In genomic region chr12:52496590-52497071, GRCh38 we compare ENCODE assay signal across 11 cellular contexts. TPM values are rescaled to one million over a fixed set of nuclear protein-coding genes. Genes with fewer than 3 reads are reported as not detected.
A peak's percentile ranks its signal among the peaks of the same experiment; 100 is the strongest.
DNase-seq lines count a peak whose midpoint lies in the region; ATAC-seq and TF ChIP-seq lines count a peak whose summit lies in the region.
"Had no signal": no experiment of that assay in that cellular context is flagged by ENCODE, and none has a peak within 500 bp of the region (broad histone marks: within the 10 kb centered on the region; RNA-seq: fewer than 3 reads in every experiment).

No MANE protein-coding gene starts in this region.

- H3K18ac ChIP-seq in H9 (ENCODE audit: insufficient read length, low read depth, low read length), result no peak overlapping the region

- H2BK15ac ChIP-seq in H9 (ENCODE audit: low read depth, low read length), result no peak overlapping the region

- no peak for ATAC-seq in aorta (ENCODE audit: low FRiP score)
- ATAC-seq: activated T-cell treated with anti-CD3 and anti-CD28 coated beads, Interleukin-2, amount 50 U/mL, for 72 hours; natural killer cell had no signal

- no peaks in the 10 kb centered on the region; a peak in 1 of 7 replicates for H3K36me3 Mint-ChIP-seq in H9 (ENCODE audit: insufficient read depth in 1 of 3, low read depth in 3 of 3)
- H3K36me3 Mint-ChIP-seq: natural killer cell had no signal

- no peak overlapping the region for H2BK5ac ChIP-seq in H9 (ENCODE audit: insufficient read length, low read length)

- no peak overlapping the region for H2BK12ac ChIP-seq in H9 (ENCODE audit: insufficient read length, low read depth, low read length)

- H3K9me3 Mint-ChIP-seq in H9, result peaks cover 0 to 3% of the 10 kb centered on the region in 2 experiments; a peak in 1 of 5 replicates
- H3K9me3 Mint-ChIP-seq: activated T-cell treated with anti-CD3 and anti-CD28 coated beads, Interleukin-2, amount 50 U/mL, for 72 hours; natural killer cell; T-helper 2 cell treated with Interferon-gamma antibody and Interleukin-4, amounts not matched to agents 5 μg/mL and 100 μg/mL, for 36 hours had no signal

- no peak overlapping the region for H4K8ac ChIP-seq in H9 (replicated peaks; ENCODE audit: insufficient read length, low read depth, low read length)

- H2BK20ac ChIP-seq in H9 (ENCODE audit: low read depth, low read length, poor library complexity, severe bottlenecking), result no peak overlapping the region

- H3T11ph ChIP-seq in H9 (ENCODE audit: low read length), result no peak overlapping the region

- H3K27ac ChIP-seq in H9 (ENCODE audit: insufficient read length, low read depth, low read length) (no peak overlapping the region), OCI-LY3 (ENCODE audit: low read length) (no peak overlapping the region), aorta (ENCODE audit: low read depth in 1 of 2, low read length in 2 of 2) (no peak overlapping the region)

- H3K9me3 ChIP-seq in H9 (ENCODE audit: control insufficient read depth, low read depth, low read length) (no peaks in the 10 kb centered on the region), OCI-LY3 (ENCODE audit: insufficient read depth, low read length) (no peaks in the 10 kb centered on the region), skeletal muscle satellite cell (replicated peaks; ENCODE audit: low read length) (no peaks in the 10 kb centered on the region), aorta (ENCODE audit: control insufficient read depth, low read length) (peaks cover 2% of the 10 kb centered on the region)

- H3K36me3 ChIP-seq in OCI-LY3 (replicated peaks; ENCODE audit: low read depth, low read length), result no peaks in the 10 kb centered on the region
- no peaks in the 10 kb centered on the region for H3K36me3 ChIP-seq in skeletal muscle satellite cell (ENCODE audit: insufficient read depth, low read length)
- H3K36me3 ChIP-seq in aorta (ENCODE audit: control insufficient read depth in 1 of 2, insufficient read depth in 2 of 2, low read length in 1 of 2), result no peaks in the 10 kb centered on the region

- H3K4me1 ChIP-seq in H9 (ENCODE audit: insufficient read depth, low read length), result peaks cover 6% of the 10 kb centered on the region; the same call in 1 of the 2 replicates
- H3K4me1 ChIP-seq in OCI-LY3 (ENCODE audit: low read length), result peaks cover 27% of the 10 kb centered on the region
- peaks cover 52% of the 10 kb centered on the region for H3K4me1 ChIP-seq in skeletal muscle satellite cell (ENCODE audit: control insufficient read depth, insufficient read depth, low read length)
- H3K4me1 ChIP-seq in aorta (ENCODE audit: control insufficient read depth in 1 of 2, insufficient read depth in 2 of 2, low read length in 2 of 2), result no peaks in the 10 kb centered on the region

- no peak overlapping the region for H2AFZ ChIP-seq in H9 (ENCODE audit: low read length)
- 0 out of 2 replicates have a peak overlapping the region, but pooled peaks have one; percentile 34 for H2AFZ ChIP-seq in OCI-LY3 (ENCODE audit: low read depth, low read length)

- no peaks in the 10 kb centered on the region for H3K23me2 ChIP-seq in H9 (ENCODE audit: insufficient read length, low read depth, low read length, poor library complexity, severe bottlenecking)

- no peaks in the 10 kb centered on the region for H3K79me1 ChIP-seq in H9 (ENCODE audit: insufficient read depth, low read depth, low read length, poor library complexity, severe bottlenecking)

- intact Hi-C loops in aorta (cut with DNase I), result no loop called here

- H3K4ac ChIP-seq in H9 (ENCODE audit: low read depth, low read length), result no peak overlapping the region

- no peak overlapping the region for H3K14ac ChIP-seq in H9 (ENCODE audit: insufficient read depth, low read length)

- peaks cover 14% of the 10 kb centered on the region for H3K27me3 Mint-ChIP-seq in H9 (ENCODE audit: low read depth)

- H3K4me3 ChIP-seq in OCI-LY3 (ENCODE audit: low read length) (no peak overlapping the region), fibroblast of mammary gland (ENCODE audit: control insufficient read depth, low read depth, low read length) (no peak overlapping the region), skeletal muscle satellite cell (ENCODE audit: low read length) (no peak overlapping the region), aorta (ENCODE audit: low read length in 2 of 2) (no peak overlapping the region)

- H2BK120ac ChIP-seq in H9 (ENCODE audit: low read depth, low read length, poor library complexity, severe bottlenecking), result no peak overlapping the region

- no peak overlapping the region for H3K9ac ChIP-seq in H9 (ENCODE audit: extremely low read depth, insufficient read length, low read length)
- peak overlapping the region; percentile 21; the same call in 1 of the 2 replicates for H3K9ac ChIP-seq in OCI-LY3 (ENCODE audit: low read length)
- H3K9ac ChIP-seq in skeletal muscle satellite cell (ENCODE audit: low read depth, low read length), result peak overlapping the region; percentile 45

- no peaks in the 10 kb centered on the region for H3K79me2 ChIP-seq in H9 (ENCODE audit: insufficient read depth, low read length)
- H3K79me2 ChIP-seq in OCI-LY3 (ENCODE audit: low read length), result no peaks in the 10 kb centered on the region

- H4K20me1 ChIP-seq in H9 (ENCODE audit: control insufficient read depth, insufficient read depth, insufficient read length), result no peaks in the 10 kb centered on the region
- H4K20me1 ChIP-seq in OCI-LY3 (ENCODE audit: insufficient read depth, low read length), result no peaks in the 10 kb centered on the region

- no peak overlapping the region for H3K4me3 Mint-ChIP-seq in H9
- H3K4me3 Mint-ChIP-seq: activated T-cell treated with anti-CD3 and anti-CD28 coated beads, Interleukin-2, amount 50 U/mL, for 72 hours; natural killer cell; T-helper 2 cell treated with Interferon-gamma antibody and Interleukin-4, amounts not matched to agents 5 μg/mL and 100 μg/mL, for 36 hours had no signal

- peaks cover 28 to 37% of the 10 kb centered on the region in 2 experiments for H3K4me1 Mint-ChIP-seq in H9

- no peak overlapping the region for H4K5ac ChIP-seq in H9 (ENCODE audit: insufficient read length, low read depth, low read length)

- DNase-seq in H9, result peak; percentile 85
- peak; percentile 95 for DNase-seq in fibroblast of mammary gland (ENCODE audit: low read depth)
- no peak for DNase-seq in aorta
- DNase-seq in NCI-H2081 treated with DMSO at 0.1 percent for 48 hours (lab: John Stamatoyannopoulos, UW), result no peak
- no peak for DNase-seq in hypothalamus (lab: John Stamatoyannopoulos, UW)
- DNase-seq: activated T-cell treated with anti-CD3 and anti-CD28 coated beads, Interleukin-2, amount 50 U/mL, for 72 hours; natural killer cell; NCI-H2227 treated with DMSO at 0.1 percent for 48 hours had no signal

- no peak overlapping the region for H3K56ac ChIP-seq in H9 (ENCODE audit: insufficient read length, low read depth, low read length)

- whole genome bisulfite sequencing in H9 (ENCODE audit: extremely low coverage, insufficient read length, low lambda C conversion rate), result no CpG with 5 or more reads among the region's 4 CpGs
- WGBS in aorta, 2 donors, result 68 to 74% methylated on average over 4 of the region's 4 CpGs

- peak overlapping the region; percentile 68 to 94 (median 78); a peak in 6 of 7 replicates for H3K27ac Mint-ChIP-seq in H9
- H3K27ac Mint-ChIP-seq: activated T-cell treated with anti-CD3 and anti-CD28 coated beads, Interleukin-2, amount 50 U/mL, for 72 hours; natural killer cell; T-helper 2 cell treated with Interferon-gamma antibody and Interleukin-4, amounts not matched to agents 5 μg/mL and 100 μg/mL, for 36 hours had no signal

- H2AK5ac ChIP-seq in H9 (ENCODE audit: insufficient read length, low read length), result no peak overlapping the region

- H3K4me2 ChIP-seq in H9 (ENCODE audit: insufficient read depth, insufficient read length, low read length), result no peak overlapping the region
- H3K4me2 ChIP-seq in OCI-LY3 (ENCODE audit: low read length), result peak overlapping the region; percentile 74
- H3K4me2 ChIP-seq in skeletal muscle satellite cell (ENCODE audit: low read length), result peak overlapping the region; percentile 63

- TF ChIP-seq CTCF in H9 (conservative IDR thresholded peaks at IDR 0.05) (no peak), OCI-LY3 (IDR thresholded peaks at IDR 0.05; ENCODE audit: low read depth, low read length) (no peak), fibroblast of mammary gland (conservative IDR thresholded peaks at IDR 0.05; ENCODE audit: control insufficient read depth, insufficient read depth, low read depth, low read length) (no peak)

- H3K27me3 ChIP-seq in H9 (ENCODE audit: insufficient read depth, low read length) (no peaks in the 10 kb centered on the region), OCI-LY3 (ENCODE audit: low read depth, low read length) (peaks cover 20% of the 10 kb centered on the region; the same call in 1 of the 2 replicates), skeletal muscle satellite cell (ENCODE audit: control insufficient read depth, insufficient read depth, low read length) (peaks cover 1% of the 10 kb centered on the region), aorta (ENCODE audit: control insufficient read depth in 1 of 2, insufficient read depth in 2 of 2, low read length in 1 of 2) (no peaks in the 10 kb centered on the region)

- no peak overlapping the region for H3K23ac ChIP-seq in H9 (ENCODE audit: insufficient read length, low read depth, low read length)

- H4K91ac ChIP-seq in H9 (ENCODE audit: insufficient read length, low read depth, low read length), result no peak overlapping the region

RNA-seq across cellular contexts. Expression of gene KRT6A, which starts 3.6 kb away (rescaled TPM):
- total RNA-seq in H9 (2021) (not detected in 2 replicates), aorta (not detected)
- total RNA-seq in skeletal muscle satellite cell (2012; rRNA removed), result 0.22 and 0.25 TPM in 2 replicates
- 1 to 10 TPM in 1 of 2 donors, under 1 TPM in 1; 0.38 to 1.8 TPM for polyA plus RNA-seq in aorta
- total RNA-seq: activated T-cell treated with anti-CD3 and anti-CD28 coated beads, Interleukin-2, amount 50 U/mL, for 72 hours; natural killer cell had no signal

RNA-seq across cellular contexts. Expression of gene KRT6C, which starts 23.0 kb away (rescaled TPM):
- total RNA-seq in H9 (2021) (not detected in 2 replicates), aorta (not detected)
- not detected in 2 replicates for total RNA-seq in skeletal muscle satellite cell (2012; rRNA removed)
- under 1 TPM; 0.08 to 0.25 TPM for polyA plus RNA-seq in aorta
- total RNA-seq: activated T-cell treated with anti-CD3 and anti-CD28 coated beads, Interleukin-2, amount 50 U/mL, for 72 hours; natural killer cell had no signal

RNA-seq across cellular contexts. Expression of gene KRT5, which starts 23.6 kb away (rescaled TPM):
- total RNA-seq in H9 (2021), result not detected in 2 replicates
- total RNA-seq in skeletal muscle satellite cell (2012; rRNA removed), result under 0.01 TPM in 1 of 2 replicates, not detected in the other
- total RNA-seq in aorta, result under 1 TPM in 1 of 2 donors, not detected in 1; 0.87 TPM
- polyA plus RNA-seq in aorta, result 1 to 10 TPM; 1.4 to 2.4 TPM
- total RNA-seq: activated T-cell treated with anti-CD3 and anti-CD28 coated beads, Interleukin-2, amount 50 U/mL, for 72 hours had no signal

RNA-seq across cellular contexts. Expression of gene KRT6B, which starts 44.7 kb away (rescaled TPM):
- total RNA-seq in H9 (2021) (not detected in 2 replicates), aorta (not detected)
- not detected in 2 replicates for total RNA-seq in skeletal muscle satellite cell (2012; rRNA removed)
- polyA plus RNA-seq in aorta, result under 1 TPM in 1 of 2 donors, not detected in 1; 0.18 TPM
- total RNA-seq: activated T-cell treated with anti-CD3 and anti-CD28 coated beads, Interleukin-2, amount 50 U/mL, for 72 hours; natural killer cell had no signal

RNA-seq across cellular contexts. Expression of gene KRT71, which starts 56.3 kb away (rescaled TPM):
- total RNA-seq in H9 (2021), result not detected in 2 replicates
- total RNA-seq in skeletal muscle satellite cell (2012; rRNA removed), result not detected in 2 replicates
- not detected for total RNA-seq in aorta
- not detected for polyA plus RNA-seq in aorta
- total RNA-seq: activated T-cell treated with anti-CD3 and anti-CD28 coated beads, Interleukin-2, amount 50 U/mL, for 72 hours; natural killer cell had no signal

Comparison
In these comparisons a context has a peak if more than half of its experiments do, and no peak if none do; other contexts are left out.
1. DNase-seq: peak in H9 (single experiment) and fibroblast of mammary gland (single experiment); none in aorta (0 of 2), NCI-H2081 treated with DMSO at 0.1 percent for 48 hours (single experiment) and hypothalamus (0 of 51).